27 cellular contexts compared by ENCODE assay signal in genomic region chr20:63661108-63661507, GRCh38. TPM values are rescaled to one million over a fixed set of nuclear protein-coding genes. Genes with fewer than 3 reads are reported as not detected.
"Had no signal": no experiment of that assay in that cellular context is flagged by ENCODE, and none has a peak within 500 bp of the region (broad histone marks: within the 10 kb centered on the region; RNA-seq: fewer than 3 reads in every experiment).

No MANE protein-coding gene starts in this region.

- H3K27ac Mint-ChIP-seq: naive thymus-derived CD4-positive, alpha-beta T cell; natural killer cell; neural progenitor cell; stimulated activated effector memory CD8-positive, alpha-beta T cell treated with anti-CD3 and anti-CD28 coated beads, Interleukin-12 subunit alpha, Interleukin-12 subunit beta, amount 100 ng/mL, for 72 hours; stimulated activated naive B cell treated with anti-CD40 and anti-IgM and Interleukin-4, amounts not matched to agents 10 μg/mL and 1 μg/mL and 100 μg/mL, for 72 hours; stimulated activated naive CD8-positive, alpha-beta T cell treated with anti-CD3 and anti-CD28 coated beads, Interleukin-15, Interleukin-2, amounts not matched to agents 100 ng/mL and 50 ng/mL, for 24 hours; type B pancreatic cell had no signal

- H3K9me3 ChIP-seq: neutrophil, pancreas, prostate gland, spleen, stomach, thoracic aorta, thyroid gland, tibial nerve, upper lobe of right lung, uterus had no signal

- H3K9ac ChIP-seq: neural progenitor cell had no signal

- DNase-seq: naive thymus-derived CD4-positive, alpha-beta T cell; natural killer cell; nucleus accumbens; retina; spleen; stimulated activated CD4-positive, alpha-beta T cell treated with anti-CD3 and anti-CD28 coated beads, Interleukin-12 subunit alpha, Interleukin-12 subunit beta, amount 100 ng/mL, for 4 hours; stimulated activated CD4-positive, alpha-beta T cell treated with anti-CD3 and anti-CD28 coated beads, Interleukin-2, amount 100 ng/mL, for 24 hours; stimulated activated CD4-positive, alpha-beta T cell treated with anti-CD3 and anti-CD28 coated beads, Interleukin-2, amount 100 ng/mL, for 48 hours; stimulated activated CD4-positive, alpha-beta T cell treated with anti-CD3 and anti-CD28 coated beads, Interleukin-4, amount 100 ng/mL, for 24 hours; stimulated activated naive B cell treated with anti-CD40 and anti-IgM and Interleukin-4, amounts not matched to agents 10 μg/mL and 1 μg/mL and 100 μg/mL, for 72 hours; stimulated activated naive CD4-positive, alpha-beta T cell treated with Interleukin-2 at 50 U/mL for 16 hours; stomach; thyroid gland; upper lobe of right lung; uterus had no signal

- H3K27ac ChIP-seq: neural progenitor cell, neutrophil, pancreas, prostate gland, skin epidermis, spleen, stomach, thoracic aorta, thyroid gland, tibial nerve, upper lobe of right lung, uterus had no signal

- H3K27me3 ChIP-seq: neural progenitor cell, neutrophil, pancreas, spleen, stomach, thyroid gland, tibial nerve, upper lobe of right lung, uterus had no signal

- H3K9me3 Mint-ChIP-seq: naive thymus-derived CD4-positive, alpha-beta T cell; natural killer cell; nephron; neural progenitor cell; stimulated activated effector memory CD8-positive, alpha-beta T cell treated with anti-CD3 and anti-CD28 coated beads, Interleukin-12 subunit alpha, Interleukin-12 subunit beta, amount 100 ng/mL, for 72 hours; stimulated activated naive B cell treated with anti-CD40 and anti-IgM and Interleukin-4, amounts not matched to agents 10 μg/mL and 1 μg/mL and 100 μg/mL, for 72 hours; stimulated activated naive CD8-positive, alpha-beta T cell treated with anti-CD3 and anti-CD28 coated beads, Interleukin-15, Interleukin-2, amounts not matched to agents 100 ng/mL and 50 ng/mL, for 24 hours; type B pancreatic cell had no signal

- H3K4me2 ChIP-seq: neural progenitor cell, smooth muscle cell had no signal

- H3K4me3 Mint-ChIP-seq: natural killer cell; stimulated activated effector memory CD8-positive, alpha-beta T cell treated with anti-CD3 and anti-CD28 coated beads, Interleukin-12 subunit alpha, Interleukin-12 subunit beta, amount 100 ng/mL, for 72 hours; stimulated activated naive B cell treated with anti-CD40 and anti-IgM and Interleukin-4, amounts not matched to agents 10 μg/mL and 1 μg/mL and 100 μg/mL, for 72 hours; stimulated activated naive CD8-positive, alpha-beta T cell treated with anti-CD3 and anti-CD28 coated beads, Interleukin-15, Interleukin-2, amounts not matched to agents 100 ng/mL and 50 ng/mL, for 24 hours had no signal

- H3K36me3 Mint-ChIP-seq: natural killer cell, type B pancreatic cell had no signal

- H3K4me1 ChIP-seq: neural progenitor cell had no signal

- H3K27me3 Mint-ChIP-seq: stimulated activated naive B cell treated with anti-CD40 and anti-IgM and Interleukin-4, amounts not matched to agents 10 μg/mL and 1 μg/mL and 100 μg/mL, for 72 hours; stimulated activated naive CD8-positive, alpha-beta T cell treated with anti-CD3 and anti-CD28 coated beads, Interleukin-15, Interleukin-2, amounts not matched to agents 100 ng/mL and 50 ng/mL, for 24 hours; type B pancreatic cell had no signal

- H2AFZ ChIP-seq: neural progenitor cell had no signal

- H3K4me3 ChIP-seq: neural progenitor cell, pancreas, prostate gland, skin epidermis, smooth muscle cell, spleen, stomach, thoracic aorta, thyroid gland, tibial nerve, upper lobe of right lung, uterus had no signal

- H3K36me3 ChIP-seq: neural progenitor cell, uterus had no signal

RNA-seq across cellular contexts. Expression of gene TNFRSF6B, which starts 35.3 kb away (rescaled TPM):
- total RNA-seq: natural killer cell had no signal
